8 cellular contexts compared by ENCODE assay signal in genomic region chr13:27455331-27455855, GRCh38.
A peak's percentile ranks its signal among the peaks of the same experiment; 100 is the strongest.
DNase-seq lines count a peak whose midpoint lies in the region; ATAC-seq and TF ChIP-seq lines count a peak whose summit lies in the region.

No MANE protein-coding gene starts in this region.

- no peaks in the 10 kb centered on the region for H3K79me2 ChIP-seq in OCI-LY1 (ENCODE audit: insufficient read depth, low read length)

- no peaks in the 10 kb centered on the region for H3F3A ChIP-seq in OCI-LY1 (ENCODE audit: insufficient read depth, low read length)

- H3K9ac ChIP-seq in OCI-LY1 (ENCODE audit: low read length) = peak overlapping the region; percentile 55

- no peaks in the 10 kb centered on the region for H3K27me3 ChIP-seq in OCI-LY1 (ENCODE audit: insufficient read depth, low read length)

- TF ChIP-seq CTCF in GM10266 (IDR thresholded peaks at IDR 0.05; ENCODE audit: control insufficient read depth, insufficient read depth, low read depth, missing control alignments) (no peak), OCI-LY1 (IDR thresholded peaks at IDR 0.05; ENCODE audit: low read length) (no peak), coronary artery (IDR thresholded peaks at IDR 0.05) (no peak)

- H2AFZ ChIP-seq in OCI-LY1 (ENCODE audit: low read length) = peak overlapping the region; percentile 99

- H3K9me2 ChIP-seq in OCI-LY1 (ENCODE audit: low read depth, low read length) = no peaks in the 10 kb centered on the region

- peaks cover 32% of the 10 kb centered on the region for H3K4me1 ChIP-seq in OCI-LY1 (ENCODE audit: insufficient read depth, low read length, severe bottlenecking)

- peak; percentile 47 for DNase-seq in GM10266 (ENCODE audit: extremely low spot score)
- DNase-seq in coronary artery (ENCODE audit: low spot score) = no peak
- DNase-seq in retina = peak; percentile 37
- no peak for DNase-seq in middle frontal gyrus (ENCODE audit: extremely low spot score, low spot score)
- no peak for DNase-seq in NCI-H1436 treated with DMSO at 0.1 percent for 48 hours (lab: John Stamatoyannopoulos, UW)
- no peak for DNase-seq in DMS 273 (lab: John Stamatoyannopoulos, UW; ENCODE audit: unreplicated experiment)

- no peaks in the 10 kb centered on the region for H3K9me3 ChIP-seq in OCI-LY1 (ENCODE audit: low read length)

- H3K4me2 ChIP-seq in OCI-LY1 (ENCODE audit: low read length) = peak overlapping the region; percentile 68

- ATAC-seq in HG03139 (IDR thresholded peaks at IDR 0.05; ENCODE audit: unreplicated experiment) = no peak

- H4K20me1 ChIP-seq in OCI-LY1 (ENCODE audit: insufficient read depth, low read length) = no peaks in the 10 kb centered on the region

- H3K4me3 ChIP-seq in OCI-LY1 (ENCODE audit: low read depth, low read length, poor library complexity, severe bottlenecking) = peak overlapping the region; percentile 34
- peak overlapping the region; percentile 25 for H3K4me3 ChIP-seq in coronary artery

- peak overlapping the region; percentile 58 for H3K27ac ChIP-seq in OCI-LY1 (ENCODE audit: low read depth, low read length, poor library complexity, severe bottlenecking)
- no peak overlapping the region for H3K27ac ChIP-seq in coronary artery

- H3K36me3 ChIP-seq in OCI-LY1 (ENCODE audit: insufficient read depth, low read length) = no peaks in the 10 kb centered on the region

Comparison
In these comparisons a context has a peak if more than half of its experiments do, and no peak if none do; other contexts are left out.
1. DNase-seq: peak in GM10266 (single experiment) and retina (single experiment); none in coronary artery (single experiment), middle frontal gyrus (single experiment), NCI-H1436 treated with DMSO at 0.1 percent for 48 hours (single experiment) and DMS 273 (single experiment).